In genomic region chr10:59285073-59285472, GRCh38 we compare ENCODE assay signal across 25 cellular contexts.
"Had no signal": no experiment of that assay in that cellular context is flagged by ENCODE, and none has a peak within 500 bp of the region (broad histone marks: within the 10 kb centered on the region; RNA-seq: fewer than 3 reads in every experiment).

No MANE protein-coding gene starts in this region.

- H3K4me3 ChIP-seq: body of pancreas, cardiac muscle cell, neural progenitor cell, right lobe of liver, skin epidermis, transverse colon had no signal

- H3K27ac Mint-ChIP-seq: activated naive CD8-positive, alpha-beta T cell; activated T-cell treated with anti-CD3 and anti-CD28 coated beads, Interleukin-2, amount 50 U/mL, for 72 hours; endodermal cell; naive thymus-derived CD4-positive, alpha-beta T cell; stimulated activated memory B cell treated with anti-CD40 and anti-IgM and Interleukin-4, amounts not matched to agents 10 μg/mL and 1 μg/mL and 100 μg/mL, for 72 hours had no signal

- H3K27ac ChIP-seq: cardiac muscle cell, neural progenitor cell, right lobe of liver, skin epidermis, transverse colon had no signal

- H3K4me3 Mint-ChIP-seq: activated naive CD8-positive, alpha-beta T cell; activated T-cell treated with anti-CD3 and anti-CD28 coated beads, Interleukin-2, amount 50 U/mL, for 72 hours; endodermal cell; naive thymus-derived CD4-positive, alpha-beta T cell; neural progenitor cell; stimulated activated memory B cell treated with anti-CD40 and anti-IgM and Interleukin-4, amounts not matched to agents 10 μg/mL and 1 μg/mL and 100 μg/mL, for 72 hours; stimulated activated naive CD8-positive, alpha-beta T cell treated with anti-CD3 and anti-CD28 coated beads, Interleukin-15, amount 100 ng/mL, for 72 hours had no signal

- H3K9me3 ChIP-seq: body of pancreas, right lobe of liver, transverse colon had no signal

- H3K4me2 ChIP-seq: neural progenitor cell had no signal

- H3K27me3 ChIP-seq: body of pancreas, cardiac muscle cell, foreskin keratinocyte, neural progenitor cell, right lobe of liver, transverse colon had no signal

- ATAC-seq: activated T-cell treated with anti-CD3 and anti-CD28 coated beads, Interleukin-2, amount 50 U/mL, for 72 hours; body of pancreas; left cardiac atrium had no signal

- H3K4me1 ChIP-seq: body of pancreas, right lobe of liver, transverse colon had no signal

- DNase-seq: activated CD4-positive, alpha-beta T cell treated with anti-CD3 and anti-CD28 coated beads for 4 hours; activated CD4-positive, alpha-beta T cell treated with anti-CD3 and anti-CD28 coated beads, Interleukin-2, amount 50 U/mL, for 4 hours; activated effector memory CD4-positive, alpha-beta T cell treated with Interleukin-2 at 50 U/mL for 16 hours; activated naive CD4-positive, alpha-beta T cell treated with Interleukin-2 at 50 U/mL for 16 hours; activated T-cell treated with anti-CD3 and anti-CD28 coated beads for 4 hours; activated T-cell treated with anti-CD3 and anti-CD28 coated beads, Interleukin-2, amount 50 U/mL, for 72 hours; aorta; body of pancreas; cortex of kidney; endodermal cell; foreskin keratinocyte; left cardiac atrium; mammary epithelial cell; naive thymus-derived CD4-positive, alpha-beta T cell; right lobe of liver; stimulated activated CD4-positive, alpha-beta T cell treated with anti-CD3 and anti-CD28 coated beads, Interleukin-4, amount 100 ng/mL, for 4 hours; stimulated activated CD8-positive, alpha-beta memory T cell treated with anti-CD3 and anti-CD28 coated beads, Interleukin-4, amount 100 ng/mL, for 48 hours; stimulated activated naive CD8-positive, alpha-beta T cell treated with anti-CD3 and anti-CD28 coated beads, Interleukin-15, amount 100 ng/mL, for 72 hours; T-helper 2 cell; transverse colon had no signal

- H3K4me1 Mint-ChIP-seq: naive thymus-derived CD4-positive, alpha-beta T cell; stimulated activated memory B cell treated with anti-CD40 and anti-IgM and Interleukin-4, amounts not matched to agents 10 μg/mL and 1 μg/mL and 100 μg/mL, for 72 hours; stimulated activated naive CD8-positive, alpha-beta T cell treated with anti-CD3 and anti-CD28 coated beads, Interleukin-15, amount 100 ng/mL, for 72 hours had no signal

- H3K9me3 Mint-ChIP-seq: endodermal cell, neural progenitor cell had no signal

- H3K27me3 Mint-ChIP-seq: activated naive CD8-positive, alpha-beta T cell; stimulated activated memory B cell treated with anti-CD40 and anti-IgM and Interleukin-4, amounts not matched to agents 10 μg/mL and 1 μg/mL and 100 μg/mL, for 72 hours had no signal

- H3K36me3 ChIP-seq: cardiac muscle cell, neural progenitor cell, right lobe of liver, transverse colon had no signal

- H3K36me3 Mint-ChIP-seq: activated naive CD8-positive, alpha-beta T cell; naive thymus-derived CD4-positive, alpha-beta T cell; neural progenitor cell; stimulated activated memory B cell treated with anti-CD40 and anti-IgM and Interleukin-4, amounts not matched to agents 10 μg/mL and 1 μg/mL and 100 μg/mL, for 72 hours had no signal

- H2AFZ ChIP-seq: neural progenitor cell had no signal
